ENCODE assay signal across 2 cellular contexts in the genomic region with DNA sequence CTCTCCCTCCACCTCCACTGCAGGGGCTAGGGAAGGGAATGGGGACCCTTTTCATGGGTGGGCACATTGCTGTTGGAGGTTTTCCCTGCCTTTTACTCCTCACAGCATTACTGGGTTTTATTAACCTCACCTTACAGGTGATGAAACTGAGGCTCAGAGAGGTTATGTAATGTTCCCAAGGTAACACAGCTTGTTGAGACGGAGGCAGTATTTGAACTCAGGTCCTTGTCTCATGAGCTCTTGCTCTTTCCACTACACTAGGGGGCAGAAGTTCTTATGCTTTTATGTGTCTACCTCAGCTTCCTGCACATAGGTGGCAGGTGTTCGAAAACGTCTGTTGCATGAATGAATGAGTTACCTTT.
TF ChIP-seq lines count a peak whose summit lies in the region.

No MANE protein-coding gene starts in this region.

TF ChIP-seq in endothelial cell of umbilical vein, 7 proteins besides CTCF, POLR2A, EP300 and RAD21:
- no peak for TF ChIP-seq MAX (IDR thresholded peaks at IDR 0.05; ENCODE audit: insufficient read depth, insufficient read length)
- no peak for TF ChIP-seq FOS (IDR thresholded peaks at IDR 0.05; ENCODE audit: borderline replicate concordance, insufficient read depth, low read length)
- no peak for TF ChIP-seq POLR2AphosphoS5 (IDR thresholded peaks at IDR 0.05; ENCODE audit: insufficient read depth, low read depth, low read length)
- peak; percentile 60 for TF ChIP-seq EZH2 (IDR thresholded peaks at IDR 0.05; ENCODE audit: borderline replicate concordance, low read depth, low read length, severe bottlenecking)
- no peak for TF ChIP-seq MYC (IDR thresholded peaks at IDR 0.05; ENCODE audit: low read depth, low read length)
- TF ChIP-seq JUN (IDR thresholded peaks at IDR 0.05; ENCODE audit: borderline replicate concordance, insufficient read depth, insufficient read length, low read depth) = no peak
TF ChIP-seq in endothelial cell of umbilical vein: peak in this region for 1.

TF ChIP-seq in WTC11, 78 proteins besides CTCF, POLR2A, EP300 and RAD21:
- no peak for TF ChIP-seq NFE2L1 (CRISPR knock-in tag; IDR thresholded peaks at IDR 0.05)
- TF ChIP-seq FOXJ3 (CRISPR knock-in tag; IDR thresholded peaks at IDR 0.05; ENCODE audit: borderline replicate concordance) = no peak
- TF ChIP-seq GABPB1 (CRISPR knock-in tag; IDR thresholded peaks at IDR 0.05) = no peak
- TF ChIP-seq FOXP4 (CRISPR knock-in tag; IDR thresholded peaks at IDR 0.05) = no peak
- no peak for TF ChIP-seq FOXK1 (CRISPR knock-in tag; IDR thresholded peaks at IDR 0.05)
- TF ChIP-seq E2F4 (CRISPR knock-in tag; IDR thresholded peaks at IDR 0.05; ENCODE audit: borderline replicate concordance, low read depth) = no peak
- TF ChIP-seq, protein P1, sequence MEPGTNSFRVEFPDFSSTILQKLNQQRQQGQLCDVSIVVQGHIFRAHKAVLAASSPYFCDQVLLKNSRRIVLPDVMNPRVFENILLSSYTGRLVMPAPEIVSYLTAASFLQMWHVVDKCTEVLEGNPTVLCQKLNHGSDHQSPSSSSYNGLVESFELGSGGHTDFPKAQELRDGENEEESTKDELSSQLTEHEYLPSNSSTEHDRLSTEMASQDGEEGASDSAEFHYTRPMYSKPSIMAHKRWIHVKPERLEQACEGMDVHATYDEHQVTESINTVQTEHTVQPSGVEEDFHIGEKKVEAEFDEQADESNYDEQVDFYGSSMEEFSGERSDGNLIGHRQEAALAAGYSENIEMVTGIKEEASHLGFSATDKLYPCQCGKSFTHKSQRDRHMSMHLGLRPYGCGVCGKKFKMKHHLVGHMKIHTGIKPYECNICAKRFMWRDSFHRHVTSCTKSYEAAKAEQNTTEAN (CRISPR knock-in tag; IDR thresholded peaks at IDR 0.05) = no peak
- TF ChIP-seq PRRX2 (CRISPR knock-in tag; IDR thresholded peaks at IDR 0.05) = no peak
- TF ChIP-seq TP53 (CRISPR knock-in tag; IDR thresholded peaks at IDR 0.05) = no peak
- TF ChIP-seq CREB1 (CRISPR knock-in tag; IDR thresholded peaks at IDR 0.05) = no peak
